Comparison of ENCODE assay signal across 9 cellular contexts in genomic region chr9:85142461-85143401, GRCh38.
DNase-seq lines count a peak whose midpoint lies in the region; FAIRE-seq and TF ChIP-seq lines count a peak whose summit lies in the region.
"Had no signal": no experiment of that assay in that cellular context is flagged by ENCODE, and none has a peak within 500 bp of the region (broad histone marks: within the 10 kb centered on the region; RNA-seq: fewer than 3 reads in every experiment).

No MANE protein-coding gene starts in this region.

- POLR2A ChIA-PET in H1 (lab: Charles Lee; ENCODE audit: partially characterized antibody), result interaction anchor here (1.7 kb wide), 1 partner anchor 17 kb away, joined by 6 read pairs; no protein-coding TSS in a partner anchor

- H3K23ac ChIP-seq in H1 (ENCODE audit: insufficient read length), result no peak overlapping the region
- no peak overlapping the region for H3K23ac ChIP-seq in neuronal stem cell (ENCODE audit: low read depth, low read length, poor library complexity)

- H3K4me2 ChIP-seq in H1 (ENCODE audit: insufficient read depth in 1 of 2, low read depth in 2 of 2, low read length in 2 of 2), result no peak overlapping the region
- no peak overlapping the region for H3K4me2 ChIP-seq in neuronal stem cell (ENCODE audit: insufficient read depth, low read length, poor library complexity, severe bottlenecking)

- H3K23me2 ChIP-seq in H1 (ENCODE audit: low read depth, low read length), result no peaks in the 10 kb centered on the region

- peaks cover 13% of the 10 kb centered on the region for H3K4me1 Mint-ChIP-seq in nephron

- H2BK12ac ChIP-seq in H1 (ENCODE audit: low read depth, low read length) (no peak overlapping the region), neuronal stem cell (ENCODE audit: low read length) (no peak overlapping the region)

- H3K27ac ChIP-seq in H1 (ENCODE audit: low read depth, low read length) (no peak overlapping the region), neuronal stem cell (replicated peaks; ENCODE audit: low read length) (no peak overlapping the region)
- H3K27ac ChIP-seq: HL-60 had no signal

- H3K56ac ChIP-seq in H1 (replicated peaks; ENCODE audit: insufficient read length, low read depth, low read length), result no peak overlapping the region

- no peaks in the 10 kb centered on the region for H4K20me1 ChIP-seq in H1 (replicated peaks in 1 of 2; ENCODE audit: control insufficient read depth in 1 of 2, insufficient read depth in 2 of 2, low read length in 2 of 2)

- H3K4ac ChIP-seq in H1 (replicated peaks; ENCODE audit: insufficient read length, low read depth, low read length), result no peak overlapping the region
- H3K4ac ChIP-seq in neuronal stem cell (ENCODE audit: low read length), result no peak overlapping the region

- H2AFZ ChIP-seq in H1 (ENCODE audit: low read length) (peak overlapping the region; percentile 51; the same call in 1 of the 2 replicates), neuronal stem cell (ENCODE audit: low read length) (no peak overlapping the region)

- H4K91ac ChIP-seq in H1 (replicated peaks; ENCODE audit: insufficient read length, low read length) (no peak overlapping the region), neuronal stem cell (ENCODE audit: low read depth, low read length, poor library complexity) (no peak overlapping the region)

- H2BK5ac ChIP-seq in H1 (ENCODE audit: low read depth, low read length) (no peak overlapping the region), neuronal stem cell (ENCODE audit: low read length) (no peak overlapping the region)

- H3K4me1 ChIP-seq in H1 (replicated peaks in 1 of 4; ENCODE audit: control insufficient read depth in 3 of 4, insufficient read depth in 4 of 4, low read length in 3 of 4) (peaks cover 0 to 6% (median 0%) of the 10 kb centered on the region in 4 experiments; a peak in 1 of 7 replicates), neuronal stem cell (ENCODE audit: control insufficient read depth in 2 of 2, insufficient read depth in 1 of 2, low read depth in 1 of 2, low read length in 2 of 2) (no peaks in the 10 kb centered on the region)

- in situ Hi-C loops in G401 (cut with HindIII; ENCODE audit: low sequenced_read_pairs), result no loop called here

- no peak overlapping the region for H3K14ac ChIP-seq in H1 (ENCODE audit: insufficient read length)
- no peak overlapping the region for H3K14ac ChIP-seq in neuronal stem cell (ENCODE audit: low read length)

- H3K9me3 ChIP-seq in H1 (ENCODE audit: insufficient read depth in 2 of 2, low read depth in 1 of 2, low read length in 1 of 2), result no peaks in the 10 kb centered on the region
- H3K9me3 ChIP-seq in neuronal stem cell (replicated peaks in 1 of 2; ENCODE audit: control insufficient read depth in 2 of 2, insufficient read depth in 1 of 2, low read depth in 1 of 2, low read length in 2 of 2), result no peaks in the 10 kb centered on the region

- peak; percentile 72 to 73 for TF ChIP-seq RAD21 in H1 (IDR thresholded peaks at IDR 0.05 in 1 of 2, conservative IDR thresholded peaks at IDR 0.05 in 1 of 2; ENCODE audit: low read depth in 2 of 2, low read length in 2 of 2)

- H3K4me3 ChIP-seq in H1 (ENCODE audit: extremely low read depth in 1 of 4, insufficient read depth in 2 of 4, low read depth in 3 of 4, low read length in 4 of 4) (no peak overlapping the region), neuronal stem cell (ENCODE audit: low read length in 2 of 2) (no peak overlapping the region)

- no peaks in the 10 kb centered on the region for H3K36me3 ChIP-seq in H1 (ENCODE audit: control insufficient read depth in 2 of 4, insufficient read depth in 4 of 4, low read length in 3 of 4)
- no peaks in the 10 kb centered on the region for H3K36me3 ChIP-seq in neuronal stem cell (replicated peaks in 1 of 2; ENCODE audit: control insufficient read depth in 2 of 2, insufficient read depth in 2 of 2, low read length in 2 of 2)

- H4K8ac ChIP-seq in H1 (ENCODE audit: extremely low read depth, insufficient read depth, low read length), result no peak overlapping the region
- no peak overlapping the region for H4K8ac ChIP-seq in neuronal stem cell (ENCODE audit: low read depth, low read length)

- no peak for TF ChIP-seq EP300 in H1 (IDR thresholded peaks at IDR 0.05; ENCODE audit: borderline replicate concordance in 1 of 2, low read depth in 2 of 2, low read length in 2 of 2)

- H3K79me2 ChIP-seq in H1 (ENCODE audit: control insufficient read depth in 1 of 2, insufficient read depth in 2 of 2, low read length in 2 of 2), result no peaks in the 10 kb centered on the region

- H3K27me3 Mint-ChIP-seq in nephron (ENCODE audit: low read depth), result no peaks in the 10 kb centered on the region

- H3K9ac ChIP-seq in H1 (replicated peaks in 1 of 4; ENCODE audit: extremely low read depth in 1 of 4, low read depth in 3 of 4, low read length in 3 of 4) (no peak overlapping the region), neuronal stem cell (ENCODE audit: low read depth, low read length, poor library complexity) (no peak overlapping the region)

- H4K5ac ChIP-seq in H1 (ENCODE audit: insufficient read length, low read depth, low read length), result no peak overlapping the region

- no peaks in the 10 kb centered on the region for H3K27me3 ChIP-seq in H1 (replicated peaks in 1 of 4; ENCODE audit: control insufficient read depth in 3 of 4, extremely low read depth in 1 of 4, insufficient read depth in 3 of 4, low read length in 3 of 4)
- H3K27me3 ChIP-seq in neuronal stem cell (ENCODE audit: control insufficient read depth in 3 of 3, insufficient read depth in 3 of 3, low read depth in 1 of 3, low read length in 3 of 3), result no peaks in the 10 kb centered on the region

- H3K18ac ChIP-seq in H1 (ENCODE audit: extremely low read depth, low read length) (no peak overlapping the region), neuronal stem cell (ENCODE audit: low read length) (no peak overlapping the region)

- no peaks in the 10 kb centered on the region for H3K9me3 Mint-ChIP-seq in nephron

- H3K79me1 ChIP-seq in H1 (ENCODE audit: low read depth, low read length) (no peaks in the 10 kb centered on the region), neuronal stem cell (ENCODE audit: low read depth, low read length) (no peaks in the 10 kb centered on the region)

- FAIRE-seq in H1 (lab: Jason Lieb, UNC), result peak; percentile 92

- H3K27ac Mint-ChIP-seq in nephron, result peak overlapping the region in 2 of 3 experiments; percentile 19 to 42

- no peak overlapping the region for H2BK120ac ChIP-seq in H1 (replicated peaks; ENCODE audit: low read depth, low read length)
- no peak overlapping the region for H2BK120ac ChIP-seq in neuronal stem cell (ENCODE audit: low read depth, low read length)

- no peak for TF ChIP-seq POLR2A in H1 (IDR thresholded peaks at IDR 0.05; ENCODE audit: control extremely low read depth in 1 of 2, low read depth in 2 of 2, low read length in 2 of 2)

- H2BK15ac ChIP-seq in H1 (ENCODE audit: low read length) (no peak overlapping the region), neuronal stem cell (ENCODE audit: low read length) (no peak overlapping the region)

- DNase-seq in G401 (ENCODE audit: low spot score), result peak; percentile 54
- DNase-seq in Kasumi-1 (lab: John Stamatoyannopoulos, UW), result peak; percentile 22 to 33
- DNase-seq in H1 (ENCODE audit: low read depth in 1 of 2, low spot score in 2 of 2), result no peak
- DNase-seq in COR-L47 (lab: John Stamatoyannopoulos, UW), result no peak
- DNase-seq in neuronal stem cell (ENCODE audit: low spot score), result no peak
- DNase-seq in SKM-1 (lab: John Stamatoyannopoulos, UW; ENCODE audit: unreplicated experiment), result no peak
- DNase-seq in NK-92 (lab: John Stamatoyannopoulos, UW; ENCODE audit: unreplicated experiment), result no peak

- CTCF ChIA-PET in H1 (lab: Charles Lee; ENCODE audit: partially characterized antibody), result interaction anchor here (0.6 to 5.8 kb wide), 49 partner anchors 7 to 746 kb away, joined by 3 to 30 read pairs (median 4); no protein-coding TSS in a partner anchor

- H3K4me3 Mint-ChIP-seq in nephron, result no peak overlapping the region

- H2BK20ac ChIP-seq in H1 (ENCODE audit: low read length), result no peak overlapping the region

- TF ChIP-seq CTCF in H1 (IDR thresholded peaks at IDR 0.05; ENCODE audit: control extremely low read depth in 1 of 3, insufficient read depth in 1 of 3, low read depth in 1 of 3, low read length in 3 of 3) (peak in 2 of 3 experiments; percentile 46 to 72; a peak in 2 of 4 replicates), nephron (IDR thresholded peaks at IDR 0.05; ENCODE audit: unreplicated experiment in 3 of 3) (peak; percentile 28 to 47 (median 44))

- H2AK5ac ChIP-seq in H1 (ENCODE audit: low read depth, low read length), result no peak overlapping the region
- H2AK5ac ChIP-seq in neuronal stem cell (ENCODE audit: low read depth, low read length), result no peak overlapping the region

- no peaks in the 10 kb centered on the region for H3K36me3 Mint-ChIP-seq in nephron (ENCODE audit: low read depth)

- WGBS in H1 (ENCODE audit: extremely low coverage in 1 of 2, insufficient coverage in 1 of 2, insufficient read length in 1 of 2, insufficient replicate concordance in 2 of 2, low coverage in 1 of 2, low lambda C conversion rate in 2 of 2, missing lambda C conversion rate in 1 of 2), 2 experiments, result 79% methylated on average over 5 of the region's 5 CpGs; no CpG with 5 or more reads in 1 of the 2 experiments
- WGBS in neuronal stem cell (ENCODE audit: extremely low coverage in 2 of 2, insufficient read length in 2 of 2, insufficient replicate concordance in 1 of 2), 2 donors, result no CpG with 5 or more reads among the region's 5 CpGs

TF ChIP-seq in H1, 55 proteins besides CTCF, POLR2A, EP300 and RAD21 (continues in another document):
- no peak for TF ChIP-seq JUN (IDR thresholded peaks at IDR 0.05; ENCODE audit: low read depth, low read length)
- TF ChIP-seq MAFK (IDR thresholded peaks at IDR 0.05; ENCODE audit: low read depth, low read length), result no peak
- TF ChIP-seq JUND (IDR thresholded peaks at IDR 0.05; ENCODE audit: low read length), result no peak
- no peak for TF ChIP-seq USF2 (IDR thresholded peaks at IDR 0.05; ENCODE audit: low read length)
- no peak for TF ChIP-seq TAF7 (optimal IDR thresholded peaks at IDR 0.05; ENCODE audit: borderline replicate concordance, low read depth, low read length)
- no peak for TF ChIP-seq SAP30 (IDR thresholded peaks at IDR 0.05; ENCODE audit: insufficient read depth, insufficient replicate concordance, low read length)
- TF ChIP-seq HDAC2 (IDR thresholded peaks at IDR 0.05; ENCODE audit: borderline replicate concordance in 1 of 2, low read depth in 2 of 2, low read length in 2 of 2), result no peak
- TF ChIP-seq NANOG (IDR thresholded peaks at IDR 0.05; ENCODE audit: insufficient read depth, low read depth, low read length, poor library complexity, severe bottlenecking), result no peak
- no peak for TF ChIP-seq RBBP5 (IDR thresholded peaks at IDR 0.05; ENCODE audit: borderline replicate concordance, low read depth, low read length)
- TF ChIP-seq BRCA1 (IDR thresholded peaks at IDR 0.05; ENCODE audit: low read depth, low read length), result no peak

Comparison
In these comparisons a context has a peak if more than half of its experiments do, and no peak if none do; other contexts are left out.
1. DNase-seq: peak in G401 (single experiment) and Kasumi-1 (2 of 2); none in H1 (0 of 2), COR-L47 (single experiment), neuronal stem cell (single experiment), SKM-1 (single experiment) and NK-92 (single experiment).